Comparison of ENCODE assay signal across 1 cellular context in genomic region chr10:132236881-132237280, GRCh38.
TF ChIP-seq lines count a peak whose summit lies in the region.

No MANE protein-coding gene starts in this region.

TF ChIP-seq in H1, 55 proteins besides CTCF, POLR2A, EP300 and RAD21:
- TF ChIP-seq MAFK (IDR thresholded peaks at IDR 0.05; ENCODE audit: low read depth, low read length): no peak
- no peak for TF ChIP-seq JUN (IDR thresholded peaks at IDR 0.05; ENCODE audit: low read depth, low read length)
- TF ChIP-seq SAP30 (IDR thresholded peaks at IDR 0.05; ENCODE audit: insufficient read depth, insufficient replicate concordance, low read length): no peak
- no peak for TF ChIP-seq NRF1 (IDR thresholded peaks at IDR 0.05; ENCODE audit: low read depth, low read length)
